Comparison of ENCODE assay signal across 24 cellular contexts in genomic region chr6:52255434-52255833, GRCh38. TPM values are rescaled to one million over a fixed set of nuclear protein-coding genes. Genes with fewer than 3 reads are reported as not detected.
"Had no signal": no experiment of that assay in that cellular context is flagged by ENCODE, and none has a peak within 500 bp of the region (broad histone marks: within the 10 kb centered on the region; RNA-seq: fewer than 3 reads in every experiment).

No MANE protein-coding gene starts in this region.

- H3K4me3 Mint-ChIP-seq: activated CD8-positive, alpha-beta T cell treated with anti-CD3 and anti-CD28 coated beads, Interleukin-2, amount 10 ng/mL, durations not matched to agents 7 days and 5 days; activated naive CD4-positive, alpha-beta T cell treated with anti-CD3 and anti-CD28 coated beads, Interleukin-2, amount 50 U/mL, for 24 hours; activated T-helper 1 cell treated with anti-CD3 and anti-CD28 coated beads, Interleukin-12 subunit alpha, Interleukin-12 subunit beta, Interleukin-2, Interleukin-4 antibody, amounts not matched to agents 30 ng/mL and 10 ng/mL and 1 ng/mL, durations not matched to agents 14 hours and 24 hours and 36 hours; endodermal cell; mesothelial cell of epicardium; naive thymus-derived CD8-positive, alpha-beta T cell; WTC11 had no signal

- H3K27ac Mint-ChIP-seq: activated CD8-positive, alpha-beta T cell treated with anti-CD3 and anti-CD28 coated beads, Interleukin-2, amount 10 ng/mL, durations not matched to agents 7 days and 5 days; activated naive CD4-positive, alpha-beta T cell treated with anti-CD3 and anti-CD28 coated beads, Interleukin-2, amount 50 U/mL, for 24 hours; activated T-helper 1 cell treated with anti-CD3 and anti-CD28 coated beads, Interleukin-12 subunit alpha, Interleukin-12 subunit beta, Interleukin-2, Interleukin-4 antibody, amounts not matched to agents 30 ng/mL and 10 ng/mL and 1 ng/mL, durations not matched to agents 14 hours and 24 hours and 36 hours; endodermal cell; mesothelial cell of epicardium; naive thymus-derived CD8-positive, alpha-beta T cell; progenitor cell of endocrine pancreas; WTC11 had no signal

- ATAC-seq: activated CD8-positive, alpha-beta T cell treated with anti-CD3 and anti-CD28 coated beads, Interleukin-2, amount 10 ng/mL, durations not matched to agents 7 days and 5 days; gastrocnemius medialis; naive thymus-derived CD8-positive, alpha-beta T cell had no signal

- H3K9me3 Mint-ChIP-seq: activated naive CD4-positive, alpha-beta T cell treated with anti-CD3 and anti-CD28 coated beads, Interleukin-2, amount 50 U/mL, for 24 hours; activated T-helper 1 cell treated with anti-CD3 and anti-CD28 coated beads, Interleukin-12 subunit alpha, Interleukin-12 subunit beta, Interleukin-2, Interleukin-4 antibody, amounts not matched to agents 30 ng/mL and 10 ng/mL and 1 ng/mL, durations not matched to agents 14 hours and 24 hours and 36 hours; mesothelial cell of epicardium; naive thymus-derived CD8-positive, alpha-beta T cell had no signal

- H3K36me3 Mint-ChIP-seq: mesothelial cell of epicardium; naive thymus-derived CD8-positive, alpha-beta T cell had no signal

- H3K4me1 Mint-ChIP-seq: endodermal cell, WTC11 had no signal

- DNase-seq: activated CD4-positive, alpha-beta T cell treated with anti-CD3 and anti-CD28 coated beads for 4 hours; activated CD8-positive, alpha-beta T cell treated with anti-CD3 and anti-CD28 coated beads, Interleukin-2, amount 10 ng/mL, durations not matched to agents 7 days and 5 days; activated gamma-delta T cell treated with Interleukin-2 at 50 U/mL for 16 hours; cerebellar nuclear complex; endodermal cell; esophagus squamous epithelium; gastrocnemius medialis; hippocampal formation; left ventricle myocardium inferior; naive thymus-derived CD8-positive, alpha-beta T cell; retina; stimulated activated CD4-positive, alpha-beta T cell treated with anti-CD3 and anti-CD28 coated beads, Interleukin-2, amount 100 ng/mL, for 48 hours; stimulated activated CD8-positive, alpha-beta memory T cell treated with anti-CD3 and anti-CD28 coated beads, Interleukin-4, amount 100 ng/mL, for 48 hours; stomach; T1000; transverse colon had no signal

RNA-seq across cellular contexts. Expression of gene IL17F, which starts 11.1 kb away (rescaled TPM):
- total RNA-seq: activated CD8-positive, alpha-beta T cell treated with anti-CD3 and anti-CD28 coated beads, Interleukin-2, amount 10 ng/mL, durations not matched to agents 7 days and 5 days; activated T-helper 1 cell treated with anti-CD3 and anti-CD28 coated beads, Interleukin-12 subunit alpha, Interleukin-12 subunit beta, Interleukin-2, Interleukin-4 antibody, amounts not matched to agents 30 ng/mL and 10 ng/mL and 1 ng/mL, durations not matched to agents 14 hours and 24 hours and 36 hours; bronchial epithelial cell; endodermal cell; gastrocnemius medialis; left ventricle myocardium inferior; lung microvascular endothelial cell; mesothelial cell of epicardium; naive thymus-derived CD8-positive, alpha-beta T cell; osteocyte; progenitor cell of endocrine pancreas; stomach; transverse colon; WTC11 had no signal
